In the genomic region with DNA sequence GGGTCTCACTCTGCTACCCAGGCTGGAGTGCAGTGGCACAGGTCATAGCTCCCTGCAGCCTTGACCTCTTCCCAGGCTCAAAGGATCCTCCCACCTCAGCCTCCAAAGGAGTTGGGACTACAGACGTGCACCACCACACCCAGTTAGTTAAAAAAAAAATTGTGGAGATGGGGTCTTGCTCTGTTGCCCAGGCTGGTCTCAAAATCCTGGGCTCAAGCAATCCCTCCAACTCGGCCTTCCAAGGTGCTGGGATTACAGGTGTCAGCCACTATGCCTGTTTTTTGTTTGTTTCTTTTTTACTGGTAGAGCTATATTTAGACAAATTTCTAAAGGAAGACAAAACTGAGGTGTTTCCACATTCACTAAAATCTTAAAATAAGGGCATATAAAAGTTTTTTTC, we compare ENCODE assay signal across 19 cellular contexts. TPM values are rescaled to one million over a fixed set of nuclear protein-coding genes. Genes with fewer than 3 reads are reported as not detected.
A peak's percentile ranks its signal among the peaks of the same experiment; 100 is the strongest.
DNase-seq lines count a peak whose midpoint lies in the region; ATAC-seq and TF ChIP-seq lines count a peak whose summit lies in the region.
"Had no signal": no experiment of that assay in that cellular context is flagged by ENCODE, and none has a peak within 500 bp of the region (broad histone marks: within the 10 kb centered on the region; RNA-seq: fewer than 3 reads in every experiment).

No MANE protein-coding gene starts in this region.

- CTCF ChIA-PET in activated B cell treated with CpG ODN at 0.5 μM for 24 hours (lab: Charles Lee): no interaction called here

- POLR2A ChIA-PET in activated B cell treated with CpG ODN at 0.5 μM for 24 hours (lab: Charles Lee): interaction anchor here (0.6 kb wide), 1 partner anchor 571 kb away, joined by 5 read pairs; no protein-coding TSS in a partner anchor

- ATAC-seq in stimulated activated naive CD8-positive, alpha-beta T cell treated with anti-CD3 and anti-CD28 coated beads, Interleukin-15, amount 100 ng/mL, for 72 hours: no peak
- ATAC-seq in activated B cell treated with CpG ODN at 0.5 μM for 24 hours (ENCODE audit: low read depth) (no peak), GM21367 (IDR thresholded peaks at IDR 0.05; ENCODE audit: unreplicated experiment) (no peak)
- ATAC-seq: activated naive CD4-positive, alpha-beta T cell treated with anti-CD3 and anti-CD28 coated beads, Interleukin-2, amount 50 U/mL, for 72 hours had no signal

- TF ChIP-seq CTCF in activated B cell treated with CpG ODN at 0.5 μM for 24 hours (IDR thresholded peaks at IDR 0.05) (no peak), type B pancreatic cell (conservative IDR thresholded peaks at IDR 0.05) (no peak), CD14-positive monocyte (IDR thresholded peaks at IDR 0.05) (no peak), ovary (IDR thresholded peaks at IDR 0.05) (no peak)

- intact Hi-C loops in activated B cell treated with CpG ODN at 0.5 μM for 24 hours (cut with micrococcal nuclease) (loop anchor here (5.0 to 10.0 kb wide), 3 partner anchors 765 to 1377 kb away; partner anchors contain the start of genes COG4, DHX38, SF3B3 and TXNL4B), CD14-positive monocyte (cut with micrococcal nuclease) (loop anchor here in 1 of 2 donors (10.0 kb wide), 1 partner anchor 483 kb away; the partner anchor contains the start of gene VAC14), ovary (cut with DNase I) (no loop called here)

- DNase-seq in stimulated activated naive CD8-positive, alpha-beta T cell treated with anti-CD3 and anti-CD28 coated beads, Interleukin-15, amount 100 ng/mL, for 72 hours: no peak
- no peak for DNase-seq in activated B cell treated with CpG ODN at 0.5 μM for 24 hours
- DNase-seq in immature natural killer cell: no peak
- no peak for DNase-seq in type B pancreatic cell (ENCODE audit: extremely low spot score, unreplicated experiment)
- DNase-seq in CD14-positive monocyte (ENCODE audit: low spot score): no peak
- no peak for DNase-seq in ovary
- DNase-seq: activated CD8-positive, alpha-beta memory T cell treated with anti-CD3 and anti-CD28 coated beads, Interleukin-2, amount 50 U/mL, for 4 hours; KBM-7; NCI-H1092 treated with DMSO at 0.1 percent for 48 hours; NCI-H524 treated with DMSO at 0.1 percent for 48 hours; posterior cingulate gyrus; SIG-M5; stimulated activated CD4-positive, alpha-beta T cell treated with anti-CD3 and anti-CD28 coated beads, Interleukin-4, amount 100 ng/mL, for 24 hours had no signal

- no peaks in the 10 kb centered on the region for H3K36me3 ChIP-seq in ovary

- peaks cover 57% of the 10 kb centered on the region for H3K36me3 Mint-ChIP-seq in stimulated activated naive CD8-positive, alpha-beta T cell treated with anti-CD3 and anti-CD28 coated beads, Interleukin-15, Interleukin-2, amounts not matched to agents 100 ng/mL and 50 ng/mL, for 24 hours (ENCODE audit: low read depth)
- peaks cover 62% of the 10 kb centered on the region for H3K36me3 Mint-ChIP-seq in activated B cell treated with CpG ODN at 0.5 μM for 24 hours (ENCODE audit: low read depth)
- H3K36me3 Mint-ChIP-seq in immature natural killer cell: peaks cover 19 to 36% (median 31%) of the 10 kb centered on the region in 3 donors
- peaks cover 39% of the 10 kb centered on the region for H3K36me3 Mint-ChIP-seq in type B pancreatic cell
- H3K36me3 Mint-ChIP-seq in CD14-positive monocyte: peaks cover 39 to 47% of the 10 kb centered on the region in 2 donors

- H3K27me3 Mint-ChIP-seq in stimulated activated naive CD8-positive, alpha-beta T cell treated with anti-CD3 and anti-CD28 coated beads, Interleukin-15, Interleukin-2, amounts not matched to agents 100 ng/mL and 50 ng/mL, for 24 hours: peaks cover 10% of the 10 kb centered on the region
- peaks cover 11% of the 10 kb centered on the region for H3K27me3 Mint-ChIP-seq in stimulated activated naive CD8-positive, alpha-beta T cell treated with anti-CD3 and anti-CD28 coated beads, Interleukin-15, amount 100 ng/mL, for 72 hours
- H3K27me3 Mint-ChIP-seq in activated B cell treated with CpG ODN at 0.5 μM for 24 hours: peaks cover 9% of the 10 kb centered on the region
- peaks cover under 1 to 8% (median 5%) of the 10 kb centered on the region in 3 donors for H3K27me3 Mint-ChIP-seq in immature natural killer cell (ENCODE audit: low read depth in 3 of 3)
- H3K27me3 Mint-ChIP-seq in type B pancreatic cell: peaks cover 6% of the 10 kb centered on the region
- H3K27me3 Mint-ChIP-seq in CD14-positive monocyte (ENCODE audit: low read depth in 3 of 3): peaks cover 3 to 5% (median 4%) of the 10 kb centered on the region in 3 donors

- H3K27me3 ChIP-seq in ovary: no peaks in the 10 kb centered on the region
- H3K27me3 ChIP-seq: suprapubic skin had no signal

- H3K4me3 Mint-ChIP-seq in stimulated activated naive CD8-positive, alpha-beta T cell treated with anti-CD3 and anti-CD28 coated beads, Interleukin-15, Interleukin-2, amounts not matched to agents 100 ng/mL and 50 ng/mL, for 24 hours: peak overlapping the region; percentile 92
- peak overlapping the region in 1 of 2 donors; percentile 73 for H3K4me3 Mint-ChIP-seq in stimulated activated naive CD8-positive, alpha-beta T cell treated with anti-CD3 and anti-CD28 coated beads, Interleukin-15, amount 100 ng/mL, for 72 hours
- H3K4me3 Mint-ChIP-seq in activated B cell treated with CpG ODN at 0.5 μM for 24 hours (no peak overlapping the region), immature natural killer cell (peak overlapping the region in 4 of 5 donors; percentile 28 to 91 (median 86)), type B pancreatic cell (peak overlapping the region; percentile 90), CD14-positive monocyte (no peak overlapping the region)

- WGBS in ovary, 3 donors: 89 to 98% (median 91%) methylated on average over 2 of the region's 2 CpGs

- peaks cover 28% of the 10 kb centered on the region for H3K9me3 Mint-ChIP-seq in stimulated activated naive CD8-positive, alpha-beta T cell treated with anti-CD3 and anti-CD28 coated beads, Interleukin-15, Interleukin-2, amounts not matched to agents 100 ng/mL and 50 ng/mL, for 24 hours
- H3K9me3 Mint-ChIP-seq in stimulated activated naive CD8-positive, alpha-beta T cell treated with anti-CD3 and anti-CD28 coated beads, Interleukin-15, amount 100 ng/mL, for 72 hours: peaks cover 10 to 17% of the 10 kb centered on the region in 2 donors
- H3K9me3 Mint-ChIP-seq in activated B cell treated with CpG ODN at 0.5 μM for 24 hours (peaks cover 5% of the 10 kb centered on the region), immature natural killer cell (no peaks in the 10 kb centered on the region), type B pancreatic cell (peaks cover 5% of the 10 kb centered on the region), CD14-positive monocyte (peaks cover 0 to 4% (median 0%) of the 10 kb centered on the region in 7 donors)

- no peak overlapping the region for H3K27ac Mint-ChIP-seq in stimulated activated naive CD8-positive, alpha-beta T cell treated with anti-CD3 and anti-CD28 coated beads, Interleukin-15, Interleukin-2, amounts not matched to agents 100 ng/mL and 50 ng/mL, for 24 hours
- no peak overlapping the region for H3K27ac Mint-ChIP-seq in stimulated activated naive CD8-positive, alpha-beta T cell treated with anti-CD3 and anti-CD28 coated beads, Interleukin-15, amount 100 ng/mL, for 72 hours
- H3K27ac Mint-ChIP-seq in activated B cell treated with CpG ODN at 0.5 μM for 24 hours (peak overlapping the region; percentile 41), immature natural killer cell (peak overlapping the region; percentile 82 to 95 (median 90)), type B pancreatic cell (peak overlapping the region; percentile 80), CD14-positive monocyte (no peak overlapping the region)

- H3K4me3 ChIP-seq in ovary: no peak overlapping the region
- H3K4me3 ChIP-seq: HAP-1 had no signal

- H3K9me3 ChIP-seq in ovary: no peaks in the 10 kb centered on the region
- H3K9me3 ChIP-seq: HAP-1, suprapubic skin had no signal

- H3K4me1 Mint-ChIP-seq in stimulated activated naive CD8-positive, alpha-beta T cell treated with anti-CD3 and anti-CD28 coated beads, Interleukin-15, Interleukin-2, amounts not matched to agents 100 ng/mL and 50 ng/mL, for 24 hours (ENCODE audit: low read depth): peaks cover 29% of the 10 kb centered on the region
- peaks cover 13% of the 10 kb centered on the region for H3K4me1 Mint-ChIP-seq in stimulated activated naive CD8-positive, alpha-beta T cell treated with anti-CD3 and anti-CD28 coated beads, Interleukin-15, amount 100 ng/mL, for 72 hours
- H3K4me1 Mint-ChIP-seq in activated B cell treated with CpG ODN at 0.5 μM for 24 hours (peaks cover 40% of the 10 kb centered on the region), immature natural killer cell (peaks cover 59 to 69% of the 10 kb centered on the region in 2 donors), type B pancreatic cell (ENCODE audit: unreplicated experiment) (peaks cover 19% of the 10 kb centered on the region), CD14-positive monocyte (peaks cover 24% of the 10 kb centered on the region)

- no peak for TF ChIP-seq POLR2A in ovary (IDR thresholded peaks at IDR 0.05)

- no peak for TF ChIP-seq EP300 in ovary (IDR thresholded peaks at IDR 0.05)

- H3K27ac ChIP-seq in ovary: no peak overlapping the region

- H3K4me1 ChIP-seq in ovary (ENCODE audit: insufficient read depth): peaks cover 4% of the 10 kb centered on the region
- H3K4me1 ChIP-seq: HAP-1 had no signal

RNA-seq across cellular contexts. Expression of gene CMTR2, which starts 1.7 kb away (rescaled TPM):
- total RNA-seq in activated B cell treated with CpG ODN at 0.5 μM for 24 hours (28.6 and 35.3 TPM in 2 replicates), type B pancreatic cell (ENCODE audit: low replicate concordance) (30.2 and 31.3 TPM in 2 replicates), ovary (10 to 100 TPM; 14.0 to 26.1 (median 18.4) TPM)
- polyA plus RNA-seq in immature natural killer cell (10 to 100 TPM; 18.6 to 42.9 (median 19.0) TPM), CD14-positive monocyte (10 to 100 TPM; 11.5 to 12.7 TPM), ovary (10 to 100 TPM in 1 of 2 donors, 1 to 10 TPM in 1; 5.6 to 11.3 TPM)

RNA-seq across cellular contexts. Expression of gene HYDIN, which starts 56.9 kb away (rescaled TPM):
- total RNA-seq in activated B cell treated with CpG ODN at 0.5 μM for 24 hours (not detected in 2 replicates), type B pancreatic cell (ENCODE audit: low replicate concordance) (5.6 and 19.7 TPM in 2 replicates), ovary (10 to 100 TPM in 2 of 7 donors, 1 to 10 TPM in 5; 2.9 to 59.4 (median 4.5) TPM)
- polyA plus RNA-seq in immature natural killer cell (under 1 TPM in 2 of 3 donors, not detected in 1; 0.24 to 0.26 TPM), CD14-positive monocyte (not detected), ovary (under 1 TPM; 0.39 to 0.95 TPM)
- total RNA-seq: dermis microvascular lymphatic vessel endothelial cell had no signal

Comparison
In these comparisons a context has a peak if more than half of its experiments do, and no peak if none do; other contexts are left out.
1. H3K27ac Mint-ChIP-seq: peak in activated B cell treated with CpG ODN at 0.5 μM for 24 hours (single experiment), immature natural killer cell (6 of 6) and type B pancreatic cell (single experiment); none in stimulated activated naive CD8-positive, alpha-beta T cell treated with anti-CD3 and anti-CD28 coated beads, Interleukin-15, Interleukin-2, amounts not matched to agents 100 ng/mL and 50 ng/mL, for 24 hours (single experiment), stimulated activated naive CD8-positive, alpha-beta T cell treated with anti-CD3 and anti-CD28 coated beads, Interleukin-15, amount 100 ng/mL, for 72 hours (0 of 2) and CD14-positive monocyte (0 of 7).
2. H3K4me3 Mint-ChIP-seq: peak in stimulated activated naive CD8-positive, alpha-beta T cell treated with anti-CD3 and anti-CD28 coated beads, Interleukin-15, Interleukin-2, amounts not matched to agents 100 ng/mL and 50 ng/mL, for 24 hours (single experiment), immature natural killer cell (4 of 5) and type B pancreatic cell (single experiment); none in activated B cell treated with CpG ODN at 0.5 μM for 24 hours (single experiment) and CD14-positive monocyte (0 of 2).